ENCODE assay signal across 7 cellular contexts in the genomic region with DNA sequence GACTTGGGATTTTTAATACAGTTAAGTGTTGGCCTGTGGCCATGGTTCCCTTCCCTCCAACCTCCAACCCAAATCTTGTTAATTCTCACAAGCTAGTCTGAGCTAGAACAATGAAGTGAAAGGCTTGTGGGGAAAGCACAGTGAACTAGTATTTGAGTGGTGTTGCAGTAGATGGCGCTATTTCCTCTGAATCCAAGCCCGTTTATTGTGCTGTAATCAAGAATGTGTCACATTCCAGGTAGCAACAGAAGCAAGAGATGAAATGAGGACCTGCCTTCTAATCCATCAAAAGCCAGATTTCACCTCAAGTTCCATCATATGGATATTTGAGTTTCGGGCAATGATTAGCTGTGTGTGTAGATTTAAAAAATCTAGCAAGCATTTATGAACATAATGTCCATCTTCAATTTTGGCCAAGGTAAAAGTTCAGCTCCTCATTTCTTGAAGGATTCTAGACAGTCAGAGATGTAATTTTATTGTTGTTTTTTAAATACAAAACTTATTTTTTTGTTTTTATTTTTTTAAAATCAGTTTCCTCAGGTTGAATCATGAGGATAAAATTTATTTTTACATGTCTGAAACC.
DNase-seq lines count a peak whose midpoint lies in the region; ATAC-seq and TF ChIP-seq lines count a peak whose summit lies in the region.

No MANE protein-coding gene starts in this region.

- ATAC-seq in GM19023 (IDR thresholded peaks at IDR 0.05; ENCODE audit: unreplicated experiment) (no peak), GM21528 (IDR thresholded peaks at IDR 0.05; ENCODE audit: low FRiP score, unreplicated experiment) (no peak)

- DNase-seq in GM10266 (ENCODE audit: extremely low spot score), result no peak
- DNase-seq in HuH-7 (ENCODE audit: low spot score), result peak; percentile 36
- peak; percentile 48 for DNase-seq in NOMO-1 treated with DMSO at 0.1 percent for 48 hours (lab: John Stamatoyannopoulos, UW; ENCODE audit: unreplicated experiment)
- peak; percentile 92 for DNase-seq in dermis blood vessel endothelial cell
- DNase-seq in mucosa of gallbladder (ENCODE audit: low spot score), result peak; percentile 44

- TF ChIP-seq CTCF in GM10266 (IDR thresholded peaks at IDR 0.05; ENCODE audit: control insufficient read depth, insufficient read depth, low read depth, missing control alignments), result peak; percentile 53
